1 cellular context compared by ENCODE assay signal in the genomic region with DNA sequence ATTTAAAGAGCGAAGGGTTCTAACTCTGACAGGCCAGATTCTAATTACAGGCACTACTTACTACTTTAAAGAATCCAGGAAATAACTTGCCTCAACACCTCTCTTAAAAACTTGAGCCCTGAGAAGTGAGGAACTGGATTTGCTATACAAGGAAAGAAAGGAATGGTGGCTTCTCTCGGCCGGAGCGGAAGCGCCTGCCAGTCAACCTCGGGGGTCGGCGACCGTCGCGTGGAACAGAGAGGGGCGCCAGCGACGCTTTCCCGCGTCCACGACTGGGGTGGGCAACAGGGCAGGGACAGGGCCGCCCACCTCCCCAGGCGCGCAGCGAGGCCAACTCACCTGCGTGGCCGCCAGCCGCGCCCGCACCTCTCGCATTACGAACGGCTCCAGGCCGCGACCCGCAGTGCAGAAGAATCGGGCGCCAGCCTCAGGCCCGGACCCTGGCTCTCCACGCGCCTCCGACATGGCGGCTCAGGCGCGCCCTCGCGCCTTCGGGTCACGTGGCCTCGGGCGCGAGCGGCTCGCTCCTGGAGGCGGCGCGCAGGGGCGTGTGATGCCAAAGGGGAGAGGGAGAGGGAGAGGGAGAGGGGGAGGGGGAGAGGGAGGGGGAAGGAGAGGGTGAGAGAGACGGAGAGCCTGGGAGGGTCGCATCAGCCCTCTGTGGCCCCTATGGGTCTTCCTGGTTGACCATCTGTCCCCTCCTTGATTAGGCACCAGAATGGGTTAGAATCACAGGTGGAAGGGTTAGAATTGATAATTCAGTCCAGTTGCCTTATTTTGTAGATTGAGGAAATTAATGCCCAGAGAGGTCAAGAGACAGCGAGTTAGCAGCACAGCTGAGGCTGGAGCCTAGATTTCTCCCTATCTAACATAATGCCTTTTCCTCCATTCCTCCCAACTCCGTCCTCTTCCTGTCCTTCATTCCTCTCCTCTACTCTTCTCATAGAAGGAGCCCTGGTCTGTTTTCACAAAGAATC.
TF ChIP-seq lines count a peak whose summit lies in the region.

A gene with protein sequence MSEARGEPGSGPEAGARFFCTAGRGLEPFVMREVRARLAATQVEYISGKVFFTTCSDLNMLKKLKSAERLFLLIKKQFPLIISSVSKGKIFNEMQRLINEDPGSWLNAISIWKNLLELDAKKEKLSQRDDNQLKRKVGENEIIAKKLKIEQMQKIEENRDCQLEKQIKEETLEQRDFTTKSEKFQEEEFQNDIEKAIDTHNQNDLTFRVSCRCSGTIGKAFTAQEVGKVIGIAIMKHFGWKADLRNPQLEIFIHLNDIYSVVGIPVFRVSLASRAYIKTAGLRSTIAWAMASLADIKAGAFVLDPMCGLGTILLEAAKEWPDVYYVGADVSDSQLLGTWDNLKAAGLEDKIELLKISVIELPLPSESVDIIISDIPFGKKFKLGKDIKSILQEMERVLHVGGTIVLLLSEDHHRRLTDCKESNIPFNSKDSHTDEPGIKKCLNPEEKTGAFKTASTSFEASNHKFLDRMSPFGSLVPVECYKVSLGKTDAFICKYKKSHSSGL (minus strand): TSS at position 484 of the 977 bp plus-strand sequence. CDS start 19 bp downstream, at position 465.

TF ChIP-seq in HepG2, 621 proteins besides CTCF, POLR2A, EP300 and RAD21 (continued from another document and continues in another):
- TF ChIP-seq, protein P1, sequence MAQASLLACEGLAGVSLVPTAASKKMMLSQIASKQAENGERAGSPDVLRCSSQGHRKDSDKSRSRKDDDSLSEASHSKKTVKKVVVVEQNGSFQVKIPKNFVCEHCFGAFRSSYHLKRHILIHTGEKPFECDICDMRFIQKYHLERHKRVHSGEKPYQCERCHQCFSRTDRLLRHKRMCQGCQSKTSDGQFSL (CRISPR knock-in tag; IDR thresholded peaks at IDR 0.05) = 0 out of 2 replicates have a peak, but pooled peaks have one; percentile 66
- peak; percentile 87; the same call in 1 of the 2 replicates for TF ChIP-seq ZNF558 (CRISPR knock-in tag; IDR thresholded peaks at IDR 0.05; ENCODE audit: borderline replicate concordance)
- TF ChIP-seq, protein P2, sequence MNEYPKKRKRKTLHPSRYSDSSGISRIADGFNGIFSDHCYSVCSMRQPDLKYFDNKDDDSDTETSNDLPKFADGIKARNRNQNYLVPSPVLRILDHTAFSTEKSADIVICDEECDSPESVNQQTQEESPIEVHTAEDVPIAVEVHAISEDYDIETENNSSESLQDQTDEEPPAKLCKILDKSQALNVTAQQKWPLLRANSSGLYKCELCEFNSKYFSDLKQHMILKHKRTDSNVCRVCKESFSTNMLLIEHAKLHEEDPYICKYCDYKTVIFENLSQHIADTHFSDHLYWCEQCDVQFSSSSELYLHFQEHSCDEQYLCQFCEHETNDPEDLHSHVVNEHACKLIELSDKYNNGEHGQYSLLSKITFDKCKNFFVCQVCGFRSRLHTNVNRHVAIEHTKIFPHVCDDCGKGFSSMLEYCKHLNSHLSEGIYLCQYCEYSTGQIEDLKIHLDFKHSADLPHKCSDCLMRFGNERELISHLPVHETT (CRISPR knock-in tag; conservative IDR thresholded peaks at IDR 0.05) = no peak
- TF ChIP-seq JUN (CRISPR knock-in tag; IDR thresholded peaks at IDR 0.05) = no peak
- TF ChIP-seq ZKSCAN8 (CRISPR knock-in tag; IDR thresholded peaks at IDR 0.05; ENCODE audit: borderline replicate concordance) = no peak
- peak; percentile 100 for TF ChIP-seq ZNF33B (CRISPR knock-in tag; IDR thresholded peaks at IDR 0.05)
- no peak for TF ChIP-seq MAFG (CRISPR knock-in tag; IDR thresholded peaks at IDR 0.05)
- peak; percentile 73 for TF ChIP-seq ZNF12 (CRISPR knock-in tag; IDR thresholded peaks at IDR 0.05)
- TF ChIP-seq ZNF331 (CRISPR knock-in tag; IDR thresholded peaks at IDR 0.05) = peak; percentile 87
- peak; percentile 72; the same call in 1 of the 2 replicates for TF ChIP-seq GTF3A (CRISPR knock-in tag; conservative IDR thresholded peaks at IDR 0.05)
- TF ChIP-seq ZNF136 (CRISPR knock-in tag; IDR thresholded peaks at IDR 0.05; ENCODE audit: low read depth) = 0 out of 2 replicates have a peak, but pooled peaks have one; percentile 76
- no peak for TF ChIP-seq TRIM24 (CRISPR knock-in tag; IDR thresholded peaks at IDR 0.05)
- TF ChIP-seq CHD2 (IDR thresholded peaks at IDR 0.05; ENCODE audit: low read depth, low read length) = no peak
- peak; percentile 99 for TF ChIP-seq IKZF4 (CRISPR knock-in tag; IDR thresholded peaks at IDR 0.05; ENCODE audit: borderline replicate concordance, low read depth, not compliant biosample characterization)
- TF ChIP-seq, protein P3, sequence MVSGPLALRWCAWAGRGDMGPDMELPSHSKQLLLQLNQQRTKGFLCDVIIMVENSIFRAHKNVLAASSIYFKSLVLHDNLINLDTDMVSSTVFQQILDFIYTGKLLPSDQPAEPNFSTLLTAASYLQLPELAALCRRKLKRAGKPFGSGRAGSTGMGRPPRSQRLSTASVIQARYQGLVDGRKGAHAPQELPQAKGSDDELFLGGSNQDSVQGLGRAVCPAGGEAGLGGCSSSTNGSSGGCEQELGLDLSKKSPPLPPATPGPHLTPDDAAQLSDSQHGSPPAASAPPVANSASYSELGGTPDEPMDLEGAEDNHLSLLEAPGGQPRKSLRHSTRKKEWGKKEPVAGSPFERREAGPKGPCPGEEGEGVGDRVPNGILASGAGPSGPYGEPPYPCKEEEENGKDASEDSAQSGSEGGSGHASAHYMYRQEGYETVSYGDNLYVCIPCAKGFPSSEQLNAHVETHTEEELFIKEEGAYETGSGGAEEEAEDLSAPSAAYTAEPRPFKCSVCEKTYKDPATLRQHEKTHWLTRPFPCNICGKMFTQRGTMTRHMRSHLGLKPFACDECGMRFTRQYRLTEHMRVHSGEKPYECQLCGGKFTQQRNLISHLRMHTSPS (CRISPR knock-in tag; IDR thresholded peaks at IDR 0.05; ENCODE audit: low read depth) = 0 out of 2 replicates have a peak, but pooled peaks have one; percentile 52
- no peak for TF ChIP-seq ZSCAN30 (CRISPR knock-in tag; IDR thresholded peaks at IDR 0.05)
- no peak for TF ChIP-seq NFKBIZ (CRISPR knock-in tag; IDR thresholded peaks at IDR 0.05)
- TF ChIP-seq, protein P4, sequence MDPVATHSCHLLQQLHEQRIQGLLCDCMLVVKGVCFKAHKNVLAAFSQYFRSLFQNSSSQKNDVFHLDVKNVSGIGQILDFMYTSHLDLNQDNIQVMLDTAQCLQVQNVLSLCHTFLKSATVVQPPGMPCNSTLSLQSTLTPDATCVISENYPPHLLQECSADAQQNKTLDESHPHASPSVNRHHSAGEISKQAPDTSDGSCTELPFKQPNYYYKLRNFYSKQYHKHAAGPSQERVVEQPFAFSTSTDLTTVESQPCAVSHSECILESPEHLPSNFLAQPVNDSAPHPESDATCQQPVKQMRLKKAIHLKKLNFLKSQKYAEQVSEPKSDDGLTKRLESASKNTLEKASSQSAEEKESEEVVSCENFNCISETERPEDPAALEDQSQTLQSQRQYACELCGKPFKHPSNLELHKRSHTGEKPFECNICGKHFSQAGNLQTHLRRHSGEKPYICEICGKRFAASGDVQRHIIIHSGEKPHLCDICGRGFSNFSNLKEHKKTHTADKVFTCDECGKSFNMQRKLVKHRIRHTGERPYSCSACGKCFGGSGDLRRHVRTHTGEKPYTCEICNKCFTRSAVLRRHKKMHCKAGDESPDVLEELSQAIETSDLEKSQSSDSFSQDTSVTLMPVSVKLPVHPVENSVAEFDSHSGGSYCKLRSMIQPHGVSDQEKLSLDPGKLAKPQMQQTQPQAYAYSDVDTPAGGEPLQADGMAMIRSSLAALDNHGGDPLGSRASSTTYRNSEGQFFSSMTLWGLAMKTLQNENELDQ (CRISPR knock-in tag; IDR thresholded peaks at IDR 0.05; ENCODE audit: borderline replicate concordance) = peak; percentile 40; the same call in 1 of the 2 replicates
- TF ChIP-seq, protein P5, sequence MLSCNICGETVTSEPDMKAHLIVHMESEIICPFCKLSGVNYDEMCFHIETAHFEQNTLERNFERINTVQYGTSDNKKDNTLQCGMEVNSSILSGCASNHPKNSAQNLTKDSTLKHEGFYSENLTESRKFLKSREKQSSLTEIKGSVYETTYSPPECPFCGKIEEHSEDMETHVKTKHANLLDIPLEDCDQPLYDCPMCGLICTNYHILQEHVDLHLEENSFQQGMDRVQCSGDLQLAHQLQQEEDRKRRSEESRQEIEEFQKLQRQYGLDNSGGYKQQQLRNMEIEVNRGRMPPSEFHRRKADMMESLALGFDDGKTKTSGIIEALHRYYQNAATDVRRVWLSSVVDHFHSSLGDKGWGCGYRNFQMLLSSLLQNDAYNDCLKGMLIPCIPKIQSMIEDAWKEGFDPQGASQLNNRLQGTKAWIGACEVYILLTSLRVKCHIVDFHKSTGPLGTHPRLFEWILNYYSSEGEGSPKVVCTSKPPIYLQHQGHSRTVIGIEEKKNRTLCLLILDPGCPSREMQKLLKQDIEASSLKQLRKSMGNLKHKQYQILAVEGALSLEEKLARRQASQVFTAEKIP (CRISPR knock-in tag; IDR thresholded peaks at IDR 0.05; ENCODE audit: borderline replicate concordance) = no peak
- TF ChIP-seq, protein P6, sequence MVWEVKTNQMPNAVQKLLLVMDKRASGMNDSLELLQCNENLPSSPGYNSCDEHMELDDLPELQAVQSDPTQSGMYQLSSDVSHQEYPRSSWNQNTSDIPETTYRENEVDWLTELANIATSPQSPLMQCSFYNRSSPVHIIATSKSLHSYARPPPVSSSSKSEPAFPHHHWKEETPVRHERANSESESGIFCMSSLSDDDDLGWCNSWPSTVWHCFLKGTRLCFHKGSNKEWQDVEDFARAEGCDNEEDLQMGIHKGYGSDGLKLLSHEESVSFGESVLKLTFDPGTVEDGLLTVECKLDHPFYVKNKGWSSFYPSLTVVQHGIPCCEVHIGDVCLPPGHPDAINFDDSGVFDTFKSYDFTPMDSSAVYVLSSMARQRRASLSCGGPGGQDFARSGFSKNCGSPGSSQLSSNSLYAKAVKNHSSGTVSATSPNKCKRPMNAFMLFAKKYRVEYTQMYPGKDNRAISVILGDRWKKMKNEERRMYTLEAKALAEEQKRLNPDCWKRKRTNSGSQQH (CRISPR knock-in tag; IDR thresholded peaks at IDR 0.05; ENCODE audit: low read depth) = peak; percentile 88; the same call in 1 of the 2 replicates
- no peak for TF ChIP-seq GTF2F1 (IDR thresholded peaks at IDR 0.05; ENCODE audit: low read length)
- no peak for TF ChIP-seq FOXP1 (IDR thresholded peaks at IDR 0.05)
- no peak; the same call in 1 of the 2 replicates for TF ChIP-seq FOXP1 (CRISPR knock-in tag; IDR thresholded peaks at IDR 0.05)
- no peak for TF ChIP-seq TCF7L2 (IDR thresholded peaks at IDR 0.05; ENCODE audit: low read depth, low read length)
- no peak for TF ChIP-seq ATM (IDR thresholded peaks at IDR 0.05; ENCODE audit: borderline replicate concordance)
- TF ChIP-seq, protein P7, sequence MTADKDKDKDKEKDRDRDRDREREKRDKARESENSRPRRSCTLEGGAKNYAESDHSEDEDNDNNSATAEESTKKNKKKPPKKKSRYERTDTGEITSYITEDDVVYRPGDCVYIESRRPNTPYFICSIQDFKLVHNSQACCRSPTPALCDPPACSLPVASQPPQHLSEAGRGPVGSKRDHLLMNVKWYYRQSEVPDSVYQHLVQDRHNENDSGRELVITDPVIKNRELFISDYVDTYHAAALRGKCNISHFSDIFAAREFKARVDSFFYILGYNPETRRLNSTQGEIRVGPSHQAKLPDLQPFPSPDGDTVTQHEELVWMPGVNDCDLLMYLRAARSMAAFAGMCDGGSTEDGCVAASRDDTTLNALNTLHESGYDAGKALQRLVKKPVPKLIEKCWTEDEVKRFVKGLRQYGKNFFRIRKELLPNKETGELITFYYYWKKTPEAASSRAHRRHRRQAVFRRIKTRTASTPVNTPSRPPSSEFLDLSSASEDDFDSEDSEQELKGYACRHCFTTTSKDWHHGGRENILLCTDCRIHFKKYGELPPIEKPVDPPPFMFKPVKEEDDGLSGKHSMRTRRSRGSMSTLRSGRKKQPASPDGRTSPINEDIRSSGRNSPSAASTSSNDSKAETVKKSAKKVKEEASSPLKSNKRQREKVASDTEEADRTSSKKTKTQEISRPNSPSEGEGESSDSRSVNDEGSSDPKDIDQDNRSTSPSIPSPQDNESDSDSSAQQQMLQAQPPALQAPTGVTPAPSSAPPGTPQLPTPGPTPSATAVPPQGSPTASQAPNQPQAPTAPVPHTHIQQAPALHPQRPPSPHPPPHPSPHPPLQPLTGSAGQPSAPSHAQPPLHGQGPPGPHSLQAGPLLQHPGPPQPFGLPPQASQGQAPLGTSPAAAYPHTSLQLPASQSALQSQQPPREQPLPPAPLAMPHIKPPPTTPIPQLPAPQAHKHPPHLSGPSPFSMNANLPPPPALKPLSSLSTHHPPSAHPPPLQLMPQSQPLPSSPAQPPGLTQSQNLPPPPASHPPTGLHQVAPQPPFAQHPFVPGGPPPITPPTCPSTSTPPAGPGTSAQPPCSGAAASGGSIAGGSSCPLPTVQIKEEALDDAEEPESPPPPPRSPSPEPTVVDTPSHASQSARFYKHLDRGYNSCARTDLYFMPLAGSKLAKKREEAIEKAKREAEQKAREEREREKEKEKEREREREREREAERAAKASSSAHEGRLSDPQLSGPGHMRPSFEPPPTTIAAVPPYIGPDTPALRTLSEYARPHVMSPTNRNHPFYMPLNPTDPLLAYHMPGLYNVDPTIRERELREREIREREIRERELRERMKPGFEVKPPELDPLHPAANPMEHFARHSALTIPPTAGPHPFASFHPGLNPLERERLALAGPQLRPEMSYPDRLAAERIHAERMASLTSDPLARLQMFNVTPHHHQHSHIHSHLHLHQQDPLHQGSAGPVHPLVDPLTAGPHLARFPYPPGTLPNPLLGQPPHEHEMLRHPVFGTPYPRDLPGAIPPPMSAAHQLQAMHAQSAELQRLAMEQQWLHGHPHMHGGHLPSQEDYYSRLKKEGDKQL (CRISPR knock-in tag; IDR thresholded peaks at IDR 0.05; ENCODE audit: low read depth) = no peak
- TF ChIP-seq HNF4A (CRISPR knock-in tag; IDR thresholded peaks at IDR 0.05) = no peak
- TF ChIP-seq ZNF660 (CRISPR knock-in tag; IDR thresholded peaks at IDR 0.05; ENCODE audit: borderline replicate concordance, low read depth) = 0 out of 2 replicates have a peak, but pooled peaks have one; percentile 85
- TF ChIP-seq, protein P8, sequence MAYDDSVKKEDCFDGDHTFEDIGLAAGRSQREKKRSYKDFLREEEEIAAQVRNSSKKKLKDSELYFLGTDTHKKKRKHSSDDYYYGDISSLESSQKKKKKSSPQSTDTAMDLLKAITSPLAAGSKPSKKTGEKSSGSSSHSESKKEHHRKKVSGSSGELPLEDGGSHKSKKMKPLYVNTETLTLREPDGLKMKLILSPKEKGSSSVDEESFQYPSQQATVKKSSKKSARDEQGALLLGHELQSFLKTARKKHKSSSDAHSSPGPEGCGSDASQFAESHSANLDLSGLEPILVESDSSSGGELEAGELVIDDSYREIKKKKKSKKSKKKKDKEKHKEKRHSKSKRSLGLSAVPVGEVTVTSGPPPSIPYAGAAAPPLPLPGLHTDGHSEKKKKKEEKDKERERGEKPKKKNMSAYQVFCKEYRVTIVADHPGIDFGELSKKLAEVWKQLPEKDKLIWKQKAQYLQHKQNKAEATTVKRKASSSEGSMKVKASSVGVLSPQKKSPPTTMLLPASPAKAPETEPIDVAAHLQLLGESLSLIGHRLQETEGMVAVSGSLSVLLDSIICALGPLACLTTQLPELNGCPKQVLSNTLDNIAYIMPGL (CRISPR knock-in tag; IDR thresholded peaks at IDR 0.05; ENCODE audit: borderline replicate concordance in 1 of 2, low read depth in 1 of 2) = peak; percentile 86 to 95
- peak; percentile 25; the same call in 1 of the 2 replicates for TF ChIP-seq SP5 (CRISPR knock-in tag; IDR thresholded peaks at IDR 0.05; ENCODE audit: borderline replicate concordance, low read depth)
- peak; percentile 90 for TF ChIP-seq GABPB1 (CRISPR knock-in tag; IDR thresholded peaks at IDR 0.05)
